23 cellular contexts compared by ENCODE assay signal in the genomic region with DNA sequence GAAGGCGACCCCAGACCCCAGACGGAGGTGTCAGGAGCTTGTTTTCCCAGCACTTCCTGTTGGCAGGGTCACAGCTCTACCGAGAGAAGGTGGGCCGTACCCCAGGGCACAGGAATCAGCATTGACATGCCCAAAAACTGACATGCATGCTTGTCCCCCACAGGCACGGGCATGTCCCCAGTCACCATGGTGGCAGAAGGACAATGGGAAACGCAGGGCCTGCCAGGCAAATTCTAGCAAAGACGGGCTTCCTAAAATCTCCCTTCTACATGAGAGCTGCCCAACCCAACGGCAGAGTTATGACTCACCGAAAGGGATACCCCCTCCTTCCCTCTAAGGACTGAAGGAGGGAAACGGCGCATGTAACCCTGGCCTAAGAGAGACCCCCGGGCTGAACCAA. TPM values are rescaled to one million over a fixed set of nuclear protein-coding genes. Genes with fewer than 3 reads are reported as not detected.
A peak's percentile ranks its signal among the peaks of the same experiment; 100 is the strongest.
DNase-seq lines count a peak whose midpoint lies in the region; ATAC-seq and TF ChIP-seq lines count a peak whose summit lies in the region.
"Had no signal": no experiment of that assay in that cellular context is flagged by ENCODE, and none has a peak within 500 bp of the region (broad histone marks: within the 10 kb centered on the region; RNA-seq: fewer than 3 reads in every experiment).

No MANE protein-coding gene starts in this region.

- peak overlapping the region; percentile 88 for H4K5ac ChIP-seq in IMR-90 (ENCODE audit: low read depth, low read length)

- H2BK20ac ChIP-seq in IMR-90 (ENCODE audit: low read depth, low read length) = peak overlapping the region; percentile 85; the same call in 1 of the 2 replicates

- no peak overlapping the region for H3K4me3 ChIP-seq in IMR-90 (ENCODE audit: insufficient read depth, low read depth, low read length)
- no peak overlapping the region for H3K4me3 ChIP-seq in left lung
- H3K4me3 ChIP-seq in skeletal muscle tissue (ENCODE audit: low read length in 3 of 3) = no peak overlapping the region
- H3K4me3 ChIP-seq: thoracic aorta had no signal

- in situ Hi-C loops in IMR-90 (cut with MboI; ENCODE audit: low sequenced_read_pairs) = loop anchor here (25.0 kb wide), 1 partner anchor 1032 kb away; no protein-coding TSS in a partner anchor

- peak overlapping the region; percentile 70 for H2BK5ac ChIP-seq in IMR-90 (ENCODE audit: low read depth, low read length, poor library complexity, severe bottlenecking)

- POLR2A ChIA-PET in IMR-90 (lab: Charles Lee; ENCODE audit: unreplicated experiment) = no interaction called here

- peaks cover 25% of the 10 kb centered on the region for H4K20me1 ChIP-seq in IMR-90 (ENCODE audit: insufficient read depth, low read length)

- no peak for TF ChIP-seq RAD21 in IMR-90 (IDR thresholded peaks at IDR 0.05; ENCODE audit: low read length)

- peak overlapping the region; percentile 66 for H3K18ac ChIP-seq in IMR-90 (ENCODE audit: low read depth, low read length)

- peak overlapping the region; percentile 79 for H2AK9ac ChIP-seq in IMR-90 (replicated peaks; ENCODE audit: low read depth, low read length, poor library complexity)

- CTCF ChIA-PET in IMR-90 (lab: Yijun Ruan, JAX) = no interaction called here

- H3K9ac ChIP-seq in IMR-90 (ENCODE audit: low read depth, low read length) (no peak overlapping the region), skeletal muscle tissue (ENCODE audit: low read depth in 1 of 3, low read length in 3 of 3) (no peak overlapping the region)

- H3K79me1 ChIP-seq in IMR-90 (ENCODE audit: low read depth in 1 of 2, low read length in 2 of 2) = peaks cover 21 to 87% of the 10 kb centered on the region in 2 experiments

- H4K8ac ChIP-seq in IMR-90 (ENCODE audit: low read depth in 2 of 2, low read length in 2 of 2) = peak overlapping the region; percentile 6 to 75; a peak in 3 of 4 replicates

- peak overlapping the region; percentile 40; the same call in 1 of the 2 replicates for H3K4me2 ChIP-seq in IMR-90 (ENCODE audit: low read depth, low read length)

- peak overlapping the region; percentile 65 for H3K27ac Mint-ChIP-seq in dendritic cell treated with granulocyte-macrophage colony-stimulating factor and Interleukin-4, amounts not matched to agents 40 ng/mL and 50 ng/mL, for 4 days
- H3K27ac Mint-ChIP-seq: activated CD8-positive, alpha-beta memory T cell treated with anti-CD3 and anti-CD28 coated beads, Interleukin-2, amount 10 ng/mL, durations not matched to agents 7 days and 5 days; activated naive CD4-positive, alpha-beta T cell treated with anti-CD3 and anti-CD28 coated beads, Interleukin-2, amount 10 ng/mL, durations not matched to agents 7 days and 5 days; stimulated activated memory B cell treated with anti-CD40 and anti-IgM and Interleukin-4, amounts not matched to agents 10 μg/mL and 1 μg/mL and 100 μg/mL, for 72 hours had no signal

- H3K36me3 ChIP-seq in IMR-90 (ENCODE audit: control insufficient read depth, insufficient read depth, low read length) = peaks cover 10% of the 10 kb centered on the region
- no peaks in the 10 kb centered on the region for H3K36me3 ChIP-seq in left lung
- no peaks in the 10 kb centered on the region for H3K36me3 ChIP-seq in skeletal muscle tissue (ENCODE audit: control insufficient read depth in 3 of 3, insufficient read depth in 3 of 3, low read length in 3 of 3)
- H3K36me3 ChIP-seq: thoracic aorta had no signal

- no peak overlapping the region for H3K56ac ChIP-seq in IMR-90 (ENCODE audit: extremely low read depth, insufficient read depth, low read length)

- H3K9me3 Mint-ChIP-seq in dendritic cell treated with granulocyte-macrophage colony-stimulating factor and Interleukin-4, amounts not matched to agents 40 ng/mL and 50 ng/mL, for 4 days = no peaks in the 10 kb centered on the region
- H3K9me3 Mint-ChIP-seq: activated naive CD4-positive, alpha-beta T cell treated with anti-CD3 and anti-CD28 coated beads, Interleukin-2, amount 10 ng/mL, durations not matched to agents 7 days and 5 days; stimulated activated memory B cell treated with anti-CD40 and anti-IgM and Interleukin-4, amounts not matched to agents 10 μg/mL and 1 μg/mL and 100 μg/mL, for 72 hours had no signal

- DNase-seq in IMR-90 (no peak), left lung (no peak), NCI-H187 treated with DMSO at 0.1 percent for 48 hours (lab: John Stamatoyannopoulos, UW) (no peak), cerebellar nuclear complex (lab: John Stamatoyannopoulos, UW) (no peak)
- DNase-seq: activated CD4-positive, alpha-beta T cell treated with anti-CD3 and anti-CD28 coated beads, Interleukin-2, amount 50 U/mL, for 1 hour; activated CD8-positive, alpha-beta memory T cell treated with anti-CD3 and anti-CD28 coated beads, Interleukin-2, amount 10 ng/mL, durations not matched to agents 7 days and 5 days; activated naive CD4-positive, alpha-beta T cell treated with anti-CD3 and anti-CD28 coated beads, Interleukin-2, amount 10 ng/mL, durations not matched to agents 7 days and 5 days; central memory CD4-positive, alpha-beta T cell; foreskin melanocyte; Karpas-422; NCI-H1694 treated with DMSO at 0.1 percent for 48 hours; NCI-H526; RPMI8226; stimulated activated CD4-positive, alpha-beta T cell treated with anti-CD3 and anti-CD28 coated beads, Interleukin-4, amount 100 ng/mL, for 1 hour had no signal

- dilution Hi-C loops in IMR-90 (cut with HindIII; ENCODE audit: low sequenced_read_pairs, unreplicated experiment) = no loop called here

- H3K27ac ChIP-seq in IMR-90 (ENCODE audit: insufficient read depth, low read length) = peak overlapping the region; percentile 77; the same call in 1 of the 2 replicates
- peak overlapping the region in 1 of 2 donors; percentile 1 for H3K27ac ChIP-seq in left lung
- peak overlapping the region; percentile 44 for H3K27ac ChIP-seq in skeletal muscle tissue (ENCODE audit: low read depth, low read length)
- H3K27ac ChIP-seq: VCaP had no signal

- peak overlapping the region; percentile 86 for H3K23ac ChIP-seq in IMR-90 (ENCODE audit: low read depth, low read length)

- TF ChIP-seq POLR2A in IMR-90 (IDR thresholded peaks at IDR 0.05; ENCODE audit: low read depth, low read length) = no peak

- peak overlapping the region; percentile 68 for H4K91ac ChIP-seq in IMR-90 (ENCODE audit: insufficient read depth, low read depth, low read length)

- no peak overlapping the region for H3K4me3 Mint-ChIP-seq in dendritic cell treated with granulocyte-macrophage colony-stimulating factor and Interleukin-4, amounts not matched to agents 40 ng/mL and 50 ng/mL, for 4 days
- H3K4me3 Mint-ChIP-seq: activated CD8-positive, alpha-beta memory T cell treated with anti-CD3 and anti-CD28 coated beads, Interleukin-2, amount 10 ng/mL, durations not matched to agents 7 days and 5 days; activated naive CD4-positive, alpha-beta T cell treated with anti-CD3 and anti-CD28 coated beads, Interleukin-2, amount 10 ng/mL, durations not matched to agents 7 days and 5 days; stimulated activated memory B cell treated with anti-CD40 and anti-IgM and Interleukin-4, amounts not matched to agents 10 μg/mL and 1 μg/mL and 100 μg/mL, for 72 hours had no signal

- H2AFZ ChIP-seq in IMR-90 (replicated peaks; ENCODE audit: low read length, poor library complexity) = peak overlapping the region; percentile 36

- no peak for ATAC-seq in IMR-90 (ENCODE audit: low read depth)
- peak; percentile 33 for ATAC-seq in left lung
- no peak for ATAC-seq in HG03521 (IDR thresholded peaks at IDR 0.05; ENCODE audit: unreplicated experiment)
- ATAC-seq in HG03432 (IDR thresholded peaks at IDR 0.05; ENCODE audit: unreplicated experiment) = no peak
- ATAC-seq: activated CD8-positive, alpha-beta memory T cell treated with anti-CD3 and anti-CD28 coated beads, Interleukin-2, amount 10 ng/mL, durations not matched to agents 7 days and 5 days; SK-N-SH treated with all-trans-retinoic acid at 6 μM for 48 hours; stimulated activated memory B cell treated with anti-CD40 and anti-IgM and Interleukin-4, amounts not matched to agents 10 μg/mL and 1 μg/mL and 100 μg/mL, for 72 hours had no signal

- H2BK120ac ChIP-seq in IMR-90 (ENCODE audit: low read depth, low read length) = peak overlapping the region; percentile 74

- H3K4ac ChIP-seq in IMR-90 (ENCODE audit: low read depth, low read length) = peak overlapping the region; percentile 84

- peak overlapping the region; percentile 34; the same call in 1 of the 2 replicates for H3K14ac ChIP-seq in IMR-90 (replicated peaks; ENCODE audit: low read depth, low read length)

- H3K27me3 Mint-ChIP-seq in dendritic cell treated with granulocyte-macrophage colony-stimulating factor and Interleukin-4, amounts not matched to agents 40 ng/mL and 50 ng/mL, for 4 days = no peaks in the 10 kb centered on the region
- H3K27me3 Mint-ChIP-seq: progenitor cell of endocrine pancreas had no signal

- peaks cover 49% of the 10 kb centered on the region for H3K4me1 Mint-ChIP-seq in dendritic cell treated with granulocyte-macrophage colony-stimulating factor and Interleukin-4, amounts not matched to agents 40 ng/mL and 50 ng/mL, for 4 days (ENCODE audit: low read depth)
- H3K4me1 Mint-ChIP-seq: activated CD8-positive, alpha-beta memory T cell treated with anti-CD3 and anti-CD28 coated beads, Interleukin-2, amount 10 ng/mL, durations not matched to agents 7 days and 5 days; activated naive CD4-positive, alpha-beta T cell treated with anti-CD3 and anti-CD28 coated beads, Interleukin-2, amount 10 ng/mL, durations not matched to agents 7 days and 5 days; stimulated activated memory B cell treated with anti-CD40 and anti-IgM and Interleukin-4, amounts not matched to agents 10 μg/mL and 1 μg/mL and 100 μg/mL, for 72 hours had no signal

- H2AK5ac ChIP-seq in IMR-90 (ENCODE audit: low read depth, low read length) = peak overlapping the region; percentile 90; the same call in 1 of the 2 replicates

- TF ChIP-seq CTCF in IMR-90 (conservative IDR thresholded peaks at IDR 0.05; ENCODE audit: low read depth, low read length) = no peak
- TF ChIP-seq CTCF in left lung (IDR thresholded peaks at IDR 0.05) = no peak

- intact Hi-C loops in IMR-90 (cut with micrococcal nuclease) = loop anchor here (5.0 kb wide), 1 partner anchor 108 kb away; no protein-coding TSS in a partner anchor
- intact Hi-C loops in dendritic cell treated with granulocyte-macrophage colony-stimulating factor and Interleukin-4, amounts not matched to agents 40 ng/mL and 50 ng/mL, for 4 days (cut with micrococcal nuclease) = no loop called here
- intact Hi-C loops in left lung (cut with DNase I) = no loop called here

- H3K27me3 ChIP-seq in IMR-90 (ENCODE audit: control insufficient read depth, insufficient read depth, low read length) (no peaks in the 10 kb centered on the region), left lung (no peaks in the 10 kb centered on the region), skeletal muscle tissue (ENCODE audit: control insufficient read depth in 3 of 3, insufficient read depth in 3 of 3, low read length in 3 of 3) (no peaks in the 10 kb centered on the region)

- H3K4me1 ChIP-seq in IMR-90 (ENCODE audit: control insufficient read depth, insufficient read depth, low read length) (peaks cover 60% of the 10 kb centered on the region), left lung (peaks cover 2 to 39% of the 10 kb centered on the region in 2 donors), skeletal muscle tissue (ENCODE audit: control insufficient read depth in 3 of 3, insufficient read depth in 3 of 3, low read length in 3 of 3) (peaks cover 2 to 9% (median 4%) of the 10 kb centered on the region in 3 donors)

- H3K9me3 ChIP-seq in IMR-90 (ENCODE audit: control insufficient read depth, insufficient read depth, low read length) (no peaks in the 10 kb centered on the region), left lung (no peaks in the 10 kb centered on the region), skeletal muscle tissue (ENCODE audit: control insufficient read depth in 3 of 3, low read length in 3 of 3) (no peaks in the 10 kb centered on the region)
- H3K9me3 ChIP-seq: thoracic aorta had no signal

- peak overlapping the region; percentile 34; the same call in 1 of the 3 replicates for H2BK15ac ChIP-seq in IMR-90 (ENCODE audit: low read depth, low read length)

- 84% methylated on average over 3 of the region's 12 CpGs; no CpG with 5 or more reads in 1 of the 2 experiments for WGBS in IMR-90 (ENCODE audit: extremely low coverage in 2 of 2, insufficient read length in 1 of 2), 2 experiments

- peaks cover 6% of the 10 kb centered on the region for H3K36me3 Mint-ChIP-seq in dendritic cell treated with granulocyte-macrophage colony-stimulating factor and Interleukin-4, amounts not matched to agents 40 ng/mL and 50 ng/mL, for 4 days (ENCODE audit: low read depth)
- H3K36me3 Mint-ChIP-seq: activated CD8-positive, alpha-beta memory T cell treated with anti-CD3 and anti-CD28 coated beads, Interleukin-2, amount 10 ng/mL, durations not matched to agents 7 days and 5 days; activated naive CD4-positive, alpha-beta T cell treated with anti-CD3 and anti-CD28 coated beads, Interleukin-2, amount 10 ng/mL, durations not matched to agents 7 days and 5 days; stimulated activated memory B cell treated with anti-CD40 and anti-IgM and Interleukin-4, amounts not matched to agents 10 μg/mL and 1 μg/mL and 100 μg/mL, for 72 hours had no signal

- BruUV-seq in IMR-90 (replicated peaks; lab: Mats Ljungman, UMichigan) = no TSS peak

- H3K9me1 ChIP-seq in IMR-90 (ENCODE audit: insufficient read depth, low read length) = peaks cover 50% of the 10 kb centered on the region

RNA-seq across cellular contexts. Expression of a gene that starts 18.5 kb away (rescaled TPM):
- total RNA-seq in IMR-90 (2012; rRNA removed) (7.8 and 8.1 TPM in 2 replicates), left lung (1 to 10 TPM; 6.7 to 7.0 TPM), skeletal muscle tissue (6.3 TPM)
- polyA plus RNA-seq in IMR-90 (2012; rRNA removed) = 12.6 and 13.0 TPM in 2 replicates
- polyA plus RNA-seq in IMR-90 (2012; cell fraction: cytosol; rRNA removed) = 5.5 and 10.2 TPM in 2 replicates
- 29.6 and 33.4 TPM in 2 replicates for polyA plus RNA-seq in IMR-90 (2012; cell fraction: nucleus; rRNA removed; ENCODE audit: low replicate concordance)
